ENCODE assay signal across 11 cellular contexts in genomic region chr16:89841275-89841674, GRCh38. TPM values are rescaled to one million over a fixed set of nuclear protein-coding genes. Genes with fewer than 3 reads are reported as not detected.
DNase-seq lines count a peak whose midpoint lies in the region; ATAC-seq and TF ChIP-seq lines count a peak whose summit lies in the region.
"Had no signal": no experiment of that assay in that cellular context is flagged by ENCODE, and none has a peak within 500 bp of the region (broad histone marks: within the 10 kb centered on the region; RNA-seq: fewer than 3 reads in every experiment).

No MANE protein-coding gene starts in this region.

- H3K27ac ChIP-seq in Peyer's patch: no peak overlapping the region

- peak overlapping the region in 1 of 2 donors; percentile 39 for H3K4me3 Mint-ChIP-seq in activated T-cell treated with anti-CD3 and anti-CD28 coated beads, Interleukin-2, amount 50 U/mL, for 72 hours
- H3K4me3 Mint-ChIP-seq: HFFc6, type B pancreatic cell had no signal

- H3K4me1 Mint-ChIP-seq in activated T-cell treated with anti-CD3 and anti-CD28 coated beads, Interleukin-2, amount 50 U/mL, for 72 hours (ENCODE audit: low read depth): peaks cover 56% of the 10 kb centered on the region

- no peaks in the 10 kb centered on the region for H3K27me3 ChIP-seq in Peyer's patch

- ATAC-seq in activated T-cell treated with anti-CD3 and anti-CD28 coated beads, Interleukin-2, amount 50 U/mL, for 72 hours (replicated peaks in 1 of 2): peak; percentile 87 to 88
- no peak for ATAC-seq in GM21360 (IDR thresholded peaks at IDR 0.05; ENCODE audit: unreplicated experiment)

- no peaks in the 10 kb centered on the region for H3K36me3 Mint-ChIP-seq in activated T-cell treated with anti-CD3 and anti-CD28 coated beads, Interleukin-2, amount 50 U/mL, for 72 hours (ENCODE audit: insufficient read depth in 2 of 2)
- H3K36me3 Mint-ChIP-seq: type B pancreatic cell had no signal

- H3K4me1 ChIP-seq in Peyer's patch: peaks cover 0 to 23% (median 5%) of the 10 kb centered on the region in 4 donors

- TF ChIP-seq CTCF in Peyer's patch (IDR thresholded peaks at IDR 0.05): no peak

- no peaks in the 10 kb centered on the region for H3K9me3 Mint-ChIP-seq in activated T-cell treated with anti-CD3 and anti-CD28 coated beads, Interleukin-2, amount 50 U/mL, for 72 hours
- H3K9me3 Mint-ChIP-seq: HFFc6, type B pancreatic cell had no signal

- H3K27me3 Mint-ChIP-seq in activated T-cell treated with anti-CD3 and anti-CD28 coated beads, Interleukin-2, amount 50 U/mL, for 72 hours (ENCODE audit: low read depth): no peaks in the 10 kb centered on the region
- H3K27me3 Mint-ChIP-seq: type B pancreatic cell had no signal

- H3K9me3 ChIP-seq in Peyer's patch: no peaks in the 10 kb centered on the region

- DNase-seq in NK-92 treated with Interleukin-12 subunit alpha and Interleukin-12 subunit beta, amount 100 ng/mL, for 24 hours (lab: John Stamatoyannopoulos, UW): peak; percentile 23
- DNase-seq in NK-92 (lab: John Stamatoyannopoulos, UW; ENCODE audit: unreplicated experiment): no peak
- peak in 2 of 3 donors; percentile 29 to 76 for DNase-seq in Peyer's patch
- peak; percentile 62 to 81 for DNase-seq in activated T-cell treated with anti-CD3 and anti-CD28 coated beads, Interleukin-2, amount 50 U/mL, for 72 hours
- DNase-seq in stimulated activated CD8-positive, alpha-beta memory T cell treated with anti-CD3 and anti-CD28 coated beads, Interleukin-2, amount 100 ng/mL, for 1 hour (ENCODE audit: low read depth in 2 of 2): peak; percentile 47 to 61
- DNase-seq in NCI-H2227 treated with DMSO at 0.1 percent for 48 hours (lab: John Stamatoyannopoulos, UW): no peak
- no peak for DNase-seq in HUDEP-2 (lab: John Stamatoyannopoulos, UW; ENCODE audit: unreplicated experiment in 76 of 76)
- DNase-seq: HFFc6, NCI-H2029 treated with DMSO at 0.1 percent for 48 hours had no signal

- TF ChIP-seq POLR2A in Peyer's patch (IDR thresholded peaks at IDR 0.05): no peak

- H3K36me3 ChIP-seq in Peyer's patch: no peaks in the 10 kb centered on the region

- H3K4me3 ChIP-seq in Peyer's patch: no peak overlapping the region

- peak overlapping the region; percentile 63 for H3K27ac Mint-ChIP-seq in activated T-cell treated with anti-CD3 and anti-CD28 coated beads, Interleukin-2, amount 50 U/mL, for 72 hours
- H3K27ac Mint-ChIP-seq: HFFc6, type B pancreatic cell had no signal

RNA-seq across cellular contexts. Expression of gene SPIRE2, which starts 13.0 kb away (rescaled TPM):
- total RNA-seq in Peyer's patch: 100 to 1,000 TPM in 3 of 4 donors, 10 to 100 TPM in 1; 45.5 to 147 (median 111) TPM
- total RNA-seq in activated T-cell treated with anti-CD3 and anti-CD28 coated beads, Interleukin-2, amount 50 U/mL, for 72 hours: under 1 TPM; 0.69 to 0.91 TPM

RNA-seq across cellular contexts. Expression of gene FANCA, which starts 24.8 kb away (rescaled TPM):
- total RNA-seq in Peyer's patch: 100 to 1,000 TPM in 1 of 4 donors, 10 to 100 TPM in 3; 19.4 to 187 (median 27.9) TPM
- total RNA-seq in activated T-cell treated with anti-CD3 and anti-CD28 coated beads, Interleukin-2, amount 50 U/mL, for 72 hours: 100 to 1,000 TPM in 1 of 2 donors, 10 to 100 TPM in 1; 90.6 to 128 TPM

RNA-seq across cellular contexts. Expression of gene TCF25, which starts 32.1 kb away (rescaled TPM):
- 100 to 1,000 TPM; 247 to 946 (median 371) TPM for total RNA-seq in Peyer's patch
- 100 to 1,000 TPM; 167 to 195 TPM for total RNA-seq in activated T-cell treated with anti-CD3 and anti-CD28 coated beads, Interleukin-2, amount 50 U/mL, for 72 hours

Comparison
In these comparisons a context has a peak if more than half of its experiments do, and no peak if none do; other contexts are left out.
1. DNase-seq: peak in NK-92 treated with Interleukin-12 subunit alpha and Interleukin-12 subunit beta, amount 100 ng/mL, for 24 hours (single experiment), Peyer's patch (2 of 3), activated T-cell treated with anti-CD3 and anti-CD28 coated beads, Interleukin-2, amount 50 U/mL, for 72 hours (2 of 2) and stimulated activated CD8-positive, alpha-beta memory T cell treated with anti-CD3 and anti-CD28 coated beads, Interleukin-2, amount 100 ng/mL, for 1 hour (2 of 2); none in NK-92 (single experiment), NCI-H2227 treated with DMSO at 0.1 percent for 48 hours (single experiment) and HUDEP-2 (0 of 76).
2. RNA of gene SPIRE2, which starts 13.0 kb away (total RNA-seq): 45.5 to 147 TPM in Peyer's patch; 0.69 to 0.91 TPM in activated T-cell treated with anti-CD3 and anti-CD28 coated beads, Interleukin-2, amount 50 U/mL, for 72 hours; every median in the first group is over 10 times any median in the second.